ENCODE assay signal across 7 cellular contexts in the genomic region with DNA sequence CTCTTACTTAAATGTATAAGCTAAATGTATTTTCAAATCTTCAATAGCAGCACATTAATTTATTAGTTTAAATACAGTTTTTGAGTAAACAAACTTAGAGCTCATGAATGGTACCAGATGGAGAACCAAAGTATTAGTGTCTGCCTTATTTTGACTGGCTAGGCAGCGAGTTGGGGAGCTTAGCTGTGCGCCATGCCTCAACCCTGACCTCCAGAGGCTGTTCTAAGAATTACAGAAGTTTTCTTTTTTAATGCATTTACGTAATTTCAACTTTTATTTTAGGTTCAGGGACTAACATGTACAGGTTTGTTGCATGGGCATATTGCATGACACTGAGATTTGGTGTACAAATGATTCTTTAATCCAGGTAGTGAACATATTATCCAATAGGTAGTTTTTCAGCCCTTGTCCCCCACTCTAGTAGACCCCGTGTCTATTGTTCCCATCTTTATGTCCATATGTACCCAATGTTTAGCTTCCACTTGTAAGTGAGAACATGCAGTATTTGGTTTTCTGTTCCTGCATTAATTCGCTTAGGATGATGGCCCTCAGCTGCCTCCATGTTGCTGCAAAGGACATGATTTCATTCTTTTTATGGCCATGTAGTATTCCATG.
DNase-seq lines count a peak whose midpoint lies in the region; ATAC-seq and TF ChIP-seq lines count a peak whose summit lies in the region.

No MANE protein-coding gene starts in this region.

- H3K36me3 ChIP-seq in SK-N-MC (ENCODE audit: insufficient read depth, low read length), result no peaks in the 10 kb centered on the region

- ATAC-seq in GM21390 (IDR thresholded peaks at IDR 0.05; ENCODE audit: unreplicated experiment) (peak; percentile 89), HG03558 (IDR thresholded peaks at IDR 0.05; ENCODE audit: extremely low read depth, unreplicated experiment) (peak; percentile 83)

- DNase-seq in SK-N-MC (ENCODE audit: low read depth, low spot score) (no peak), iPS DF 19.7 (ENCODE audit: low read depth, low spot score) (peak; percentile 2), pons (ENCODE audit: low spot score) (no peak), superior temporal gyrus (ENCODE audit: extremely low spot score) (no peak)

- peaks cover 4% of the 10 kb centered on the region; the same call in 1 of the 2 replicates for H3K9me3 ChIP-seq in SK-N-MC (ENCODE audit: low read depth, low read length)

- H3K27ac ChIP-seq in SK-N-MC, result peak overlapping the region; percentile 89

- peak overlapping the region; percentile 49 for H3K9ac ChIP-seq in SK-N-MC (ENCODE audit: insufficient read length)

- peak; percentile 76 for TF ChIP-seq CTCF in GM12873 (IDR thresholded peaks at IDR 0.05; ENCODE audit: insufficient read depth, low read depth, low read length, missing control alignments)

- peak overlapping the region; percentile 54 for H3K4me3 ChIP-seq in SK-N-MC
